ENCODE assay signal across 9 cellular contexts in genomic region chr12:133038310-133038709, GRCh38. TPM values are rescaled to one million over a fixed set of nuclear protein-coding genes. Genes with fewer than 3 reads are reported as not detected.
DNase-seq lines count a peak whose midpoint lies in the region; ATAC-seq, FAIRE-seq and TF ChIP-seq lines count a peak whose summit lies in the region.
"Had no signal": no experiment of that assay in that cellular context is flagged by ENCODE, and none has a peak within 500 bp of the region (broad histone marks: within the 10 kb centered on the region; RNA-seq: fewer than 3 reads in every experiment).

No MANE protein-coding gene starts in this region.

- H3K27ac ChIP-seq in VCaP (peak overlapping the region; percentile 95), foreskin keratinocyte (peak overlapping the region; percentile 30), small intestine (ENCODE audit: low read depth in 1 of 2, low read length in 1 of 2) (no peak overlapping the region)

- H3K27me3 ChIP-seq in foreskin keratinocyte: no peaks in the 10 kb centered on the region
- H3K27me3 ChIP-seq in small intestine (ENCODE audit: control insufficient read depth in 2 of 2, insufficient read depth in 2 of 2, low read length in 2 of 2): no peaks in the 10 kb centered on the region

- H3K4me1 ChIP-seq in foreskin keratinocyte (peaks cover 10% of the 10 kb centered on the region), small intestine (ENCODE audit: control insufficient read depth in 2 of 2, insufficient read depth in 1 of 2, low read depth in 1 of 2, low read length in 1 of 2) (peaks cover 0 to 2% of the 10 kb centered on the region in 2 donors)

- peaks cover 1% of the 10 kb centered on the region for H3K9me3 ChIP-seq in small intestine (ENCODE audit: control insufficient read depth, low read depth)

- H3K36me3 ChIP-seq in small intestine (ENCODE audit: control insufficient read depth in 2 of 2, insufficient read depth in 2 of 2, low read length in 2 of 2): peaks cover 5 to 14% of the 10 kb centered on the region in 2 donors

- 68 to 76% (median 76%) methylated on average over 3 of the region's 3 CpGs for whole genome bisulfite sequencing in small intestine, 3 donors

- ATAC-seq in foreskin keratinocyte (no peak), GM19467 (IDR thresholded peaks at IDR 0.05; ENCODE audit: unreplicated experiment) (no peak), GM21576 (IDR thresholded peaks at IDR 0.05; ENCODE audit: unreplicated experiment) (no peak), left lobe of liver (no peak)

- peak overlapping the region; percentile 1 to 15 for H3K4me3 ChIP-seq in small intestine (ENCODE audit: low read depth in 1 of 2, low read length in 2 of 2)

- DNase-seq in DMS 273 (lab: John Stamatoyannopoulos, UW; ENCODE audit: unreplicated experiment): peak; percentile 17
- no peak for DNase-seq in DMS 273 treated with DMSO at 0.1 percent for 48 hours (lab: John Stamatoyannopoulos, UW)
- DNase-seq in foreskin keratinocyte: no peak
- DNase-seq in small intestine: no peak
- DNase-seq in left lobe of liver (ENCODE audit: low spot score): no peak
- DNase-seq: 8988T had no signal

- no peak for FAIRE-seq in small intestine (lab: Jason Lieb, UNC)

- no peak for TF ChIP-seq CTCF in VCaP (conservative IDR thresholded peaks at IDR 0.05)
- no peak for TF ChIP-seq CTCF in foreskin keratinocyte (conservative IDR thresholded peaks at IDR 0.05)

RNA-seq across cellular contexts. Expression of gene ZNF84, which starts 1.0 kb away (rescaled TPM):
- total RNA-seq in foreskin keratinocyte: 12.1 and 12.8 TPM in 2 replicates
- 4.5 and 4.8 TPM in 2 replicates for polyA plus RNA-seq in foreskin keratinocyte
- 1 to 10 TPM; 3.0 to 5.6 (median 5.2) TPM for polyA plus RNA-seq in small intestine
- total RNA-seq in left lobe of liver: 7.8 TPM

RNA-seq across cellular contexts. Expression of gene ZNF140, which starts 42.4 kb away (rescaled TPM):
- 12.6 and 15.6 TPM in 2 replicates for total RNA-seq in foreskin keratinocyte
- 5.6 and 6.2 TPM in 2 replicates for polyA plus RNA-seq in foreskin keratinocyte
- polyA plus RNA-seq in small intestine: 10 to 100 TPM; 12.3 to 23.7 (median 13.0) TPM
- 5.7 TPM for total RNA-seq in left lobe of liver

RNA-seq across cellular contexts. Expression of gene ZNF26, which starts 52.1 kb away (rescaled TPM):
- total RNA-seq in foreskin keratinocyte (6.0 and 6.8 TPM in 2 replicates), left lobe of liver (5.1 TPM)
- polyA plus RNA-seq in foreskin keratinocyte (1.2 and 1.3 TPM in 2 replicates), small intestine (1 to 10 TPM; 1.1 to 3.6 (median 2.2) TPM)

Comparison
In these comparisons a context has a peak if more than half of its experiments do, and no peak if none do; other contexts are left out.
1. H3K27ac ChIP-seq: peak in VCaP (single experiment) and foreskin keratinocyte (single experiment); none in small intestine (0 of 2).